Comparison of ENCODE assay signal across 18 cellular contexts in genomic region chr5:51684794-51685355, GRCh38.
DNase-seq lines count a peak whose midpoint lies in the region; ATAC-seq, FAIRE-seq and TF ChIP-seq lines count a peak whose summit lies in the region.
"Had no signal": no experiment of that assay in that cellular context is flagged by ENCODE, and none has a peak within 500 bp of the region (broad histone marks: within the 10 kb centered on the region; RNA-seq: fewer than 3 reads in every experiment).

No MANE protein-coding gene starts in this region.

- H3K27ac ChIP-seq in DND-41 (ENCODE audit: low read length) (no peak overlapping the region), MM.1S (ENCODE audit: low read length) (no peak overlapping the region), keratinocyte (ENCODE audit: control insufficient read depth, insufficient read depth, low read length) (no peak overlapping the region)

- peak; percentile 13 for TF ChIP-seq CTCF in DND-41 (IDR thresholded peaks at IDR 0.05; ENCODE audit: borderline replicate concordance, extremely low read depth, low read length, poor library complexity, severe bottlenecking)
- 0 out of 2 replicates have a peak, but pooled peaks have one; percentile 3 for TF ChIP-seq CTCF in MM.1S (IDR thresholded peaks at IDR 0.05; ENCODE audit: low read length)
- TF ChIP-seq CTCF in astrocyte of the spinal cord (IDR thresholded peaks at IDR 0.05; ENCODE audit: low read depth, low read length) = peak; percentile 5
- TF ChIP-seq CTCF in keratinocyte (optimal IDR thresholded peaks at IDR 0.05 in 1 of 3, IDR thresholded peaks at IDR 0.05 in 1 of 3, conservative IDR thresholded peaks at IDR 0.05 in 1 of 3; ENCODE audit: extremely low read depth in 1 of 3, insufficient read depth in 2 of 3, low read length in 3 of 3) = peak in 2 of 3 experiments; percentile 43 to 53

- no peaks in the 10 kb centered on the region for H4K20me1 ChIP-seq in DND-41 (ENCODE audit: insufficient read depth, low read length)
- no peaks in the 10 kb centered on the region for H4K20me1 ChIP-seq in MM.1S (ENCODE audit: insufficient read depth, low read length)
- H4K20me1 ChIP-seq in keratinocyte (ENCODE audit: control insufficient read depth, extremely low read depth, insufficient read depth, low read length) = no peaks in the 10 kb centered on the region

- H3K4me3 ChIP-seq in DND-41 (ENCODE audit: low read depth in 1 of 2, low read length in 2 of 2) (no peak overlapping the region), MM.1S (ENCODE audit: low read length) (no peak overlapping the region), astrocyte of the spinal cord (ENCODE audit: low read depth, low read length) (no peak overlapping the region), keratinocyte (ENCODE audit: control insufficient read depth in 2 of 3, extremely low read depth in 1 of 3, insufficient read depth in 2 of 3, low read depth in 1 of 3, low read length in 3 of 3) (no peak overlapping the region)

- ATAC-seq in DND-41 (ENCODE audit: insufficient read depth, low read depth) = no peak
- no peak for ATAC-seq in GM18861 (IDR thresholded peaks at IDR 0.05; ENCODE audit: unreplicated experiment)
- no peak for ATAC-seq in HG02840 (IDR thresholded peaks at IDR 0.05; ENCODE audit: low FRiP score, unreplicated experiment)
- ATAC-seq: natural killer cell treated with Interleukin-12 subunit alpha and Interleukin-12 subunit beta and Interleukin-15 and Interleukin-18, amount 100 ng/mL, for 72 hours had no signal

- DNase-seq in DND-41 (no peak), MM.1S (no peak), astrocyte of the spinal cord (ENCODE audit: low read depth, low spot score) (no peak), keratinocyte (ENCODE audit: low read depth, low spot score) (no peak), SKM-1 treated with dmso at 0.1 percent for 144 hours (lab: John Stamatoyannopoulos, UW; ENCODE audit: unreplicated experiment) (no peak), middle frontal gyrus (ENCODE audit: extremely low spot score, low spot score) (no peak)
- DNase-seq: activated naive CD8-positive, alpha-beta T cell treated with anti-CD3 and anti-CD28 coated beads, Interleukin-2, amount 10 ng/mL, durations not matched to agents 7 days and 5 days; caudate nucleus; COR-L47; islet precursor cell; NCI-H2029 treated with DMSO at 0.1 percent for 48 hours; NCI-H524; OCI-M1; stimulated activated CD4-positive, alpha-beta T cell treated with anti-CD3 and anti-CD28 coated beads, Interleukin-4, amount 100 ng/mL, for 4 hours; substantia nigra had no signal

- dilution Hi-C loops in keratinocyte (cut with MboI; ENCODE audit: extremely low pct_ligation_motif_present, low sequenced_read_pairs) = no loop called here

- H3K4me2 ChIP-seq in DND-41 (ENCODE audit: insufficient read depth, low read length) (no peak overlapping the region), MM.1S (ENCODE audit: low read depth, low read length) (no peak overlapping the region), keratinocyte (ENCODE audit: control insufficient read depth, extremely low read depth, insufficient read depth, low read depth, low read length) (no peak overlapping the region)

- H3K9me1 ChIP-seq in keratinocyte (ENCODE audit: control insufficient read depth, extremely low read depth, insufficient read depth, low read length) = no peaks in the 10 kb centered on the region

- in situ Hi-C loops in astrocyte of the spinal cord (cut with HindIII; ENCODE audit: low sequenced_read_pairs) = no loop called here

- H3K9me3 ChIP-seq in DND-41 (ENCODE audit: insufficient read depth, low read length, severe bottlenecking) (no peaks in the 10 kb centered on the region), MM.1S (replicated peaks; ENCODE audit: insufficient read depth, low read length) (no peaks in the 10 kb centered on the region), keratinocyte (ENCODE audit: control insufficient read depth, low read depth, low read length) (no peaks in the 10 kb centered on the region)

- no peaks in the 10 kb centered on the region for H3K36me3 ChIP-seq in DND-41 (ENCODE audit: insufficient read depth, low read length)
- H3K36me3 ChIP-seq in MM.1S (replicated peaks; ENCODE audit: insufficient read depth, low read length) = no peaks in the 10 kb centered on the region
- no peaks in the 10 kb centered on the region for H3K36me3 ChIP-seq in keratinocyte (ENCODE audit: control insufficient read depth in 2 of 2, extremely low read depth in 1 of 2, insufficient read depth in 2 of 2, low read length in 2 of 2)

- H3K27me3 ChIP-seq in DND-41 (ENCODE audit: insufficient read depth, low read length, poor library complexity) = no peaks in the 10 kb centered on the region
- no peaks in the 10 kb centered on the region for H3K27me3 ChIP-seq in MM.1S (replicated peaks; ENCODE audit: insufficient read depth, low read length)
- H3K27me3 ChIP-seq in keratinocyte (ENCODE audit: control insufficient read depth, extremely low read depth, insufficient read depth, low read length) = no peaks in the 10 kb centered on the region

- H2AFZ ChIP-seq in DND-41 (ENCODE audit: low read depth, low read length) (no peak overlapping the region), MM.1S (ENCODE audit: low read length) (no peak overlapping the region), keratinocyte (ENCODE audit: control insufficient read depth, low read length) (no peak overlapping the region)

- H3K79me2 ChIP-seq in DND-41 (ENCODE audit: insufficient read depth, low read length) = no peaks in the 10 kb centered on the region
- H3K79me2 ChIP-seq in MM.1S (ENCODE audit: low read length) = no peaks in the 10 kb centered on the region
- H3K79me2 ChIP-seq in keratinocyte (ENCODE audit: control insufficient read depth, insufficient read depth, low read length) = no peaks in the 10 kb centered on the region

- H3K9ac ChIP-seq in DND-41 (ENCODE audit: low read depth, low read length) (no peak overlapping the region), MM.1S (ENCODE audit: low read length) (no peak overlapping the region), keratinocyte (ENCODE audit: control insufficient read depth, extremely low read depth, insufficient read depth, low read length) (no peak overlapping the region)

- no peaks in the 10 kb centered on the region for H3K4me1 ChIP-seq in DND-41 (ENCODE audit: insufficient read depth, low read length)
- no peaks in the 10 kb centered on the region for H3K4me1 ChIP-seq in MM.1S (ENCODE audit: low read length)
- H3K4me1 ChIP-seq in keratinocyte (ENCODE audit: control insufficient read depth, extremely low read depth, insufficient read depth, low read length) = no peaks in the 10 kb centered on the region

- no peak for FAIRE-seq in keratinocyte (lab: Jason Lieb, UNC)

- H3K9me2 ChIP-seq in MM.1S (replicated peaks; ENCODE audit: insufficient read depth, low read length) = no peaks in the 10 kb centered on the region

- H3F3A ChIP-seq in MM.1S (ENCODE audit: insufficient read depth, low read length) = no peaks in the 10 kb centered on the region
